22 cellular contexts compared by ENCODE assay signal in genomic region chr11:94588366-94588952, GRCh38. TPM values are rescaled to one million over a fixed set of nuclear protein-coding genes. Genes with fewer than 3 reads are reported as not detected.
DNase-seq lines count a peak whose midpoint lies in the region; ATAC-seq and TF ChIP-seq lines count a peak whose summit lies in the region.
"Had no signal": no experiment of that assay in that cellular context is flagged by ENCODE, and none has a peak within 500 bp of the region (broad histone marks: within the 10 kb centered on the region; RNA-seq: fewer than 3 reads in every experiment).

No MANE protein-coding gene starts in this region.

- H3K27me3 Mint-ChIP-seq in MCF 10A (ENCODE audit: insufficient read depth, unreplicated experiment) (peaks cover 43% of the 10 kb centered on the region), type B pancreatic cell (no peaks in the 10 kb centered on the region)
- H3K27me3 Mint-ChIP-seq: activated naive CD4-positive, alpha-beta T cell treated with anti-CD3 and anti-CD28 coated beads, Interleukin-2, amount 50 U/mL, for 24 hours; dendritic cell treated with granulocyte-macrophage colony-stimulating factor and Interleukin-4, amounts not matched to agents 40 ng/mL and 50 ng/mL, for 4 days had no signal

- H3K4me3 Mint-ChIP-seq in MCF 10A (ENCODE audit: unreplicated experiment) (no peak overlapping the region), type B pancreatic cell (peak overlapping the region; percentile 82)
- H3K4me3 Mint-ChIP-seq: activated naive CD4-positive, alpha-beta T cell treated with anti-CD3 and anti-CD28 coated beads, Interleukin-2, amount 50 U/mL, for 24 hours; dendritic cell treated with granulocyte-macrophage colony-stimulating factor and Interleukin-4, amounts not matched to agents 40 ng/mL and 50 ng/mL, for 4 days had no signal

- H3K4me1 ChIP-seq in breast epithelium (no peaks in the 10 kb centered on the region), Karpas-422 (ENCODE audit: low read length) (no peaks in the 10 kb centered on the region)
- H3K4me1 ChIP-seq: left ventricle myocardium inferior had no signal

- no peak overlapping the region for H3K27ac ChIP-seq in breast epithelium
- H3K27ac ChIP-seq in Karpas-422 (ENCODE audit: low read length) = no peak overlapping the region
- H3K27ac ChIP-seq: BLaER1, left ventricle myocardium inferior had no signal

- H3K36me3 Mint-ChIP-seq in MCF 10A (ENCODE audit: insufficient read depth, unreplicated experiment) (no peaks in the 10 kb centered on the region), type B pancreatic cell (peaks cover 14% of the 10 kb centered on the region)

- CTCF ChIA-PET in MCF 10A (lab: Yijun Ruan, JAX) = interaction anchor here (0.6 to 1.9 kb wide), 4 partner anchors 23 to 336 kb away, joined by 3 to 5 read pairs (median 4); no protein-coding TSS in a partner anchor

- no peak overlapping the region for H3K4me3 ChIP-seq in breast epithelium
- H3K4me3 ChIP-seq in Karpas-422 (ENCODE audit: low read length) = no peak overlapping the region
- H3K4me3 ChIP-seq: BLaER1, left ventricle myocardium inferior, mucosa of descending colon had no signal

- DNase-seq in MCF 10A (ENCODE audit: unreplicated experiment) (peak; percentile 6), breast epithelium (ENCODE audit: low spot score in 2 of 2) (no peak), NCI-H226 (peak; percentile 52), glomerular visceral epithelial cell (ENCODE audit: extremely low spot score) (peak; percentile 12), type B pancreatic cell (ENCODE audit: extremely low spot score, unreplicated experiment) (no peak), HuH-7 (ENCODE audit: low spot score) (no peak), Karpas-422 (no peak)
- DNase-seq: anterior cingulate cortex, caudate nucleus, HCEC 1CT, head of caudate nucleus, left ventricle myocardium inferior, mucosa of descending colon, NCI-H2081 treated with DMSO at 0.1 percent for 48 hours, NCI-H526 treated with DMSO at 0.1 percent for 48 hours, posterior cingulate gyrus, SHP77 treated with DMSO at 0.1 percent for 48 hours, substantia nigra had no signal

- no peak overlapping the region for H3K27ac Mint-ChIP-seq in MCF 10A (ENCODE audit: low read depth, unreplicated experiment)
- peak overlapping the region; percentile 87 for H3K27ac Mint-ChIP-seq in type B pancreatic cell
- H3K27ac Mint-ChIP-seq: activated naive CD4-positive, alpha-beta T cell treated with anti-CD3 and anti-CD28 coated beads, Interleukin-2, amount 50 U/mL, for 24 hours; dendritic cell treated with granulocyte-macrophage colony-stimulating factor and Interleukin-4, amounts not matched to agents 40 ng/mL and 50 ng/mL, for 4 days had no signal

- H3K4me1 Mint-ChIP-seq in MCF 10A (ENCODE audit: insufficient read depth, unreplicated experiment) (peaks cover 8% of the 10 kb centered on the region), type B pancreatic cell (ENCODE audit: unreplicated experiment) (peaks cover 49% of the 10 kb centered on the region)
- H3K4me1 Mint-ChIP-seq: activated naive CD4-positive, alpha-beta T cell treated with anti-CD3 and anti-CD28 coated beads, Interleukin-2, amount 50 U/mL, for 24 hours had no signal

- no peak overlapping the region for H2AFZ ChIP-seq in Karpas-422 (ENCODE audit: low read length)

- H3K9me3 ChIP-seq in breast epithelium = no peaks in the 10 kb centered on the region
- no peaks in the 10 kb centered on the region for H3K9me3 ChIP-seq in Karpas-422 (ENCODE audit: low read length)
- H3K9me3 ChIP-seq: BLaER1, left ventricle myocardium inferior, mucosa of descending colon had no signal

- intact Hi-C loops in MCF 10A (cut with micrococcal nuclease) (no loop called here), breast epithelium (cut with DNase I; ENCODE audit: low total_unique reads) (no loop called here)

- TF ChIP-seq CTCF in MCF 10A (IDR thresholded peaks at IDR 0.05; ENCODE audit: unreplicated experiment) = no peak
- no peak for TF ChIP-seq CTCF in breast epithelium (IDR thresholded peaks at IDR 0.05)
- no peak for TF ChIP-seq CTCF in type B pancreatic cell (conservative IDR thresholded peaks at IDR 0.05)

- H3K36me3 ChIP-seq in breast epithelium (no peaks in the 10 kb centered on the region), Karpas-422 (ENCODE audit: insufficient read depth, low read length) (no peaks in the 10 kb centered on the region)
- H3K36me3 ChIP-seq: BLaER1, left ventricle myocardium inferior had no signal

- POLR2A ChIA-PET in MCF 10A (lab: Yijun Ruan, JAX) = no interaction called here

- BruUV-seq in MCF 10A (replicated peaks; lab: Mats Ljungman, UMichigan) = no TSS peak

- H3K9ac ChIP-seq in Karpas-422 (ENCODE audit: low read length) = no peak overlapping the region
- H3K9ac ChIP-seq: BLaER1 had no signal

- no peaks in the 10 kb centered on the region for H3K9me2 ChIP-seq in Karpas-422 (replicated peaks; ENCODE audit: insufficient read depth, low read length)

- H3K27me3 ChIP-seq in breast epithelium (no peaks in the 10 kb centered on the region), Karpas-422 (ENCODE audit: low read length) (no peaks in the 10 kb centered on the region)
- H3K27me3 ChIP-seq: BLaER1 had no signal

- H3K9me3 Mint-ChIP-seq in MCF 10A (ENCODE audit: unreplicated experiment) = no peaks in the 10 kb centered on the region
- H3K9me3 Mint-ChIP-seq in type B pancreatic cell = no peaks in the 10 kb centered on the region
- H3K9me3 Mint-ChIP-seq: activated naive CD4-positive, alpha-beta T cell treated with anti-CD3 and anti-CD28 coated beads, Interleukin-2, amount 50 U/mL, for 24 hours; dendritic cell treated with granulocyte-macrophage colony-stimulating factor and Interleukin-4, amounts not matched to agents 40 ng/mL and 50 ng/mL, for 4 days had no signal

- no peaks in the 10 kb centered on the region for H4K20me1 ChIP-seq in Karpas-422 (ENCODE audit: insufficient read depth, low read depth, low read length)
- H4K20me1 ChIP-seq: BLaER1 had no signal

- ATAC-seq in GM21447 (IDR thresholded peaks at IDR 0.05; ENCODE audit: unreplicated experiment) = no peak
- ATAC-seq: mucosa of descending colon had no signal

- H3K79me2 ChIP-seq in Karpas-422 (ENCODE audit: low read length) = no peaks in the 10 kb centered on the region

- no peak for TF ChIP-seq POLR2A in breast epithelium (IDR thresholded peaks at IDR 0.05)

- no peak overlapping the region for H3K4me2 ChIP-seq in Karpas-422 (ENCODE audit: low read depth, low read length, poor library complexity, severe bottlenecking)
- H3K4me2 ChIP-seq: BLaER1 had no signal

RNA-seq across cellular contexts. Expression of gene PIWIL4, which starts 21.3 kb away (rescaled TPM):
- total RNA-seq in MCF 10A (2022) = not detected in 2 replicates
- 1 to 10 TPM; 4.8 to 6.7 (median 5.6) TPM for total RNA-seq in breast epithelium
- total RNA-seq in type B pancreatic cell (ENCODE audit: low replicate concordance) = 4.2 and 11.6 TPM in 2 replicates
- 0.30 TPM in 1 of 2 replicates, not detected in the other for total RNA-seq in Karpas-422 (2014; rRNA removed; shearing (Covaris generic); ENCODE audit: low replicate concordance)

RNA-seq across cellular contexts. Expression of gene FUT4, which starts 44.7 kb away (rescaled TPM):
- 0.23 and 0.32 TPM in 2 replicates for total RNA-seq in MCF 10A (2022)
- total RNA-seq in breast epithelium = 1 to 10 TPM; 3.9 to 9.4 (median 5.3) TPM
- total RNA-seq in type B pancreatic cell (ENCODE audit: low replicate concordance) = 10.4 and 40.1 TPM in 2 replicates
- 0.34 and 0.90 TPM in 2 replicates for total RNA-seq in Karpas-422 (2014; rRNA removed; shearing (Covaris generic); ENCODE audit: low replicate concordance)

Comparison
In these comparisons a context has a peak if more than half of its experiments do, and no peak if none do; other contexts are left out.
1. DNase-seq: peak in MCF 10A (single experiment), NCI-H226 (single experiment) and glomerular visceral epithelial cell (single experiment); none in breast epithelium (0 of 2), type B pancreatic cell (single experiment), HuH-7 (single experiment) and Karpas-422 (single experiment).